24 cellular contexts compared by ENCODE assay signal in the genomic region with DNA sequence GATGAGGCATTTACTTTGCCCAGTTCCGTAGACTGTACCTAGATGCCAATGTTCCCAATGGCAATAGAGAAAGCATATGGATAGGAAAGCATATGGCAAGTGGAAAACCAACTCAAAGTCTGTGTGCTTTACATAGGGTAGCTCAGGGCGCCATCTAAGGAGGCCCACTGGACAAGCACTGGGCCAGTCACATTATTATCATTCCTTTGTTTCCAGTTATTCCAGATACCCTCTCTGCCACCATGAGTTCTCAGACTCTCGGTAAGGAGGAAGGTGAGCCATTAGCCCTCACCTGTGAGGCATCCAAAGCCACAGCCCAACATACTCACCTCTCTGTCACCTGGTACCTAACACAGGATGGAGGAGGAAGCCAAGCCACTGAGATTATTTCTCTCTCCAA.
"Had no signal": no experiment of that assay in that cellular context is flagged by ENCODE, and none has a peak within 500 bp of the region (broad histone marks: within the 10 kb centered on the region; RNA-seq: fewer than 3 reads in every experiment).

No MANE protein-coding gene starts in this region.

- ATAC-seq: left lobe of liver; natural killer cell; pancreas; right lobe of liver; stimulated activated naive B cell treated with anti-CD40 and anti-IgM and Interleukin-4, amounts not matched to agents 10 μg/mL and 1 μg/mL and 100 μg/mL, for 72 hours; upper lobe of right lung had no signal

- H3K4me1 ChIP-seq: colonic mucosa, esophagus muscularis mucosa, pancreas, tibial nerve, upper lobe of right lung, uterus had no signal

- H3K9me3 ChIP-seq: colonic mucosa, esophagus muscularis mucosa, pancreas, right lobe of liver, thoracic aorta, tibial nerve, upper lobe of right lung, uterus had no signal

- H3K36me3 ChIP-seq: colonic mucosa, esophagus muscularis mucosa, pancreas, right lobe of liver, thoracic aorta, tibial nerve, upper lobe of right lung, uterus had no signal

- H3K27ac ChIP-seq: colonic mucosa, epithelial cell of prostate, esophagus muscularis mucosa, neutrophil, pancreas, right lobe of liver, thoracic aorta, tibial nerve, upper lobe of right lung, uterus had no signal

- H3K4me3 ChIP-seq: colonic mucosa, esophagus muscularis mucosa, lung, pancreas, right lobe of liver, thoracic aorta, tibial nerve, upper lobe of right lung, uterus had no signal

- H3K27me3 ChIP-seq: colonic mucosa, esophagus muscularis mucosa, neutrophil, pancreas, right lobe of liver, tibial nerve, upper lobe of right lung, uterus had no signal

- FAIRE-seq: frontal cortex, kidney, pancreas, small intestine had no signal

- DNase-seq: colonic mucosa; effector CD8-positive, alpha-beta T cell; endodermal cell; hypothalamus; immature natural killer cell; kidney; natural killer cell; pancreas; retina; right lobe of liver; small intestine; stimulated activated CD4-positive, alpha-beta T cell treated with anti-CD3 and anti-CD28 coated beads, Interleukin-15, amount 100 ng/mL, for 24 hours; stimulated activated CD4-positive, alpha-beta T cell treated with anti-CD3 and anti-CD28 coated beads, Interleukin-2, amount 100 ng/mL, for 48 hours; stimulated activated naive B cell treated with anti-CD40 and anti-IgM and Interleukin-4, amounts not matched to agents 10 μg/mL and 1 μg/mL and 100 μg/mL, for 72 hours; upper lobe of right lung; uterus had no signal
